1 cellular context compared by ENCODE assay signal in the genomic region with DNA sequence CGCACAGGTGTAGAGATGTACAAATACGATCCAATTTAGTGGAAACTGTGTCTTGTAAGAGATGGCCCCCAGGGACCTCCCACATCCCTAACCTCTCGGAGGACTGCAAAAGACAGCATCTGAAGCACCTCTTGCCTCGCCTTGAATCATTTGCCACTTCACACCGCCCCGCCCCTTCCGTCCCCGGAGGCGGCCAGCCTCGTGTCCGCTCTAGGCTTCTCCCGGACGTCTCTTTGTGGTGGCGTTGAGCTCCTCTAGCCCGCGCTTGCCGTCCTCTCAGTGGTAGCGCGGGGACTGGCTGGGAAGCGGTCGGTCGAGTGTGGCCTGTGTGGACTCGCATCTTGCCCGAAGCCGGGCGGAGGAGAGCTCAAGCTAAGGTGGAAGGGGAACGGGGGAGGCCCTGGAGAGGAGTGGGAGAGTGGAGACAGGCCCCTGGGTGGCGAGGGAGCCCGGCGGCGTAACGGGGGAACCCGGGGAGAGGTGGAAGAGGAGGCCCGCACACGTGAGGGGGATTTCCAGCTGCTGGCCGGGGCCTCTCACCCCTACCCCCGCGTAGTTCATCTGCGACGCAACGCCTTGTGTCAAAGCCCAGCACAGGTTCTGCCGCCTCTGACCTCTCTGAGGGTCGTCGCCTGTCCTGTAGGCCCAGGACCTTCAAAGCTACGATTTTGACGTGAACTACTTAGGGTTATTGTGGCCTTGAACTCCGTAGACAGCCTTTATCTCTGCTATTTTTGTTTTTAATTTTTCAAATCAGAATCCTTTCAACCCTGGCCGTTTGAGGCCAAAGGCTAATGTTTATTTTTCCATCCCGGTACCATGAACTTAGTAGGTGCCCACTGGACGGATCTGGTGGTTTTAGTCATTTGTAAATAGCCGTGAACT.
TF ChIP-seq lines count a peak whose summit lies in the region.

A gene (plus strand): TSS at position 279 of the 885 bp plus-strand sequence. CDS start 7,845 bp downstream, outside the sequence.

TF ChIP-seq in GM12878, 131 proteins besides CTCF, POLR2A, EP300 and RAD21 (continued from another document):
- TF ChIP-seq, protein P1, sequence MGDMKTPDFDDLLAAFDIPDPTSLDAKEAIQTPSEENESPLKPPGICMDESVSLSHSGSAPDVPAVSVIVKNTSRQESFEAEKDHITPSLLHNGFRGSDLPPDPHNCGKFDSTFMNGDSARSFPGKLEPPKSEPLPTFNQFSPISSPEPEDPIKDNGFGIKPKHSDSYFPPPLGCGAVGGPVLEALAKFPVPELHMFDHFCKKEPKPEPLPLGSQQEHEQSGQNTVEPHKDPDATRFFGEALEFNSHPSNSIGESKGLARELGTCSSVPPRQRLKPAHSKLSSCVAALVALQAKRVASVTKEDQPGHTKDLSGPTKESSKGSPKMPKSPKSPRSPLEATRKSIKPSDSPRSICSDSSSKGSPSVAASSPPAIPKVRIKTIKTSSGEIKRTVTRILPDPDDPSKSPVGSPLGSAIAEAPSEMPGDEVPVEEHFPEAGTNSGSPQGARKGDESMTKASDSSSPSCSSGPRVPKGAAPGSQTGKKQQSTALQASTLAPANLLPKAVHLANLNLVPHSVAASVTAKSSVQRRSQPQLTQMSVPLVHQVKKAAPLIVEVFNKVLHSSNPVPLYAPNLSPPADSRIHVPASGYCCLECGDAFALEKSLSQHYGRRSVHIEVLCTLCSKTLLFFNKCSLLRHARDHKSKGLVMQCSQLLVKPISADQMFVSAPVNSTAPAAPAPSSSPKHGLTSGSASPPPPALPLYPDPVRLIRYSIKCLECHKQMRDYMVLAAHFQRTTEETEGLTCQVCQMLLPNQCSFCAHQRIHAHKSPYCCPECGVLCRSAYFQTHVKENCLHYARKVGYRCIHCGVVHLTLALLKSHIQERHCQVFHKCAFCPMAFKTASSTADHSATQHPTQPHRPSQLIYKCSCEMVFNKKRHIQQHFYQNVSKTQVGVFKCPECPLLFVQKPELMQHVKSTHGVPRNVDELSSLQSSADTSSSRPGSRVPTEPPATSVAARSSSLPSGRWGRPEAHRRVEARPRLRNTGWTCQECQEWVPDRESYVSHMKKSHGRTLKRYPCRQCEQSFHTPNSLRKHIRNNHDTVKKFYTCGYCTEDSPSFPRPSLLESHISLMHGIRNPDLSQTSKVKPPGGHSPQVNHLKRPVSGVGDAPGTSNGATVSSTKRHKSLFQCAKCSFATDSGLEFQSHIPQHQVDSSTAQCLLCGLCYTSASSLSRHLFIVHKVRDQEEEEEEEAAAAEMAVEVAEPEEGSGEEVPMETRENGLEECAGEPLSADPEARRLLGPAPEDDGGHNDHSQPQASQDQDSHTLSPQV (IDR thresholded peaks at IDR 0.05): no peak
- TF ChIP-seq BMI1 (IDR thresholded peaks at IDR 0.05; ENCODE audit: borderline replicate concordance) (peak; percentile 40), FOXM1 (IDR thresholded peaks at IDR 0.05; ENCODE audit: low read depth, low read length) (peak; percentile 53; the same call in 1 of the 2 replicates), EGR1 (IDR thresholded peaks at IDR 0.05; ENCODE audit: borderline replicate concordance in 1 of 2, low read depth in 2 of 2, low read length in 2 of 2) (peak; percentile 39 to 88), SREBF2 (IDR thresholded peaks at IDR 0.05; ENCODE audit: low read length) (no peak), ZBED1 (IDR thresholded peaks at IDR 0.05; ENCODE audit: borderline replicate concordance) (peak; percentile 84; the same call in 1 of the 2 replicates), BCL11A (IDR thresholded peaks at IDR 0.05; ENCODE audit: low read depth, low read length) (peak; percentile 14; the same call in 1 of the 2 replicates), HDAC6 (IDR thresholded peaks at IDR 0.05; ENCODE audit: unreplicated experiment) (no peak), BHLHE40 (IDR thresholded peaks at IDR 0.05; ENCODE audit: borderline replicate concordance in 1 of 2, low read depth in 2 of 2, low read length in 1 of 2) (peak; percentile 76 to 96; a peak in 3 of 4 replicates), BRCA1 (IDR thresholded peaks at IDR 0.05; ENCODE audit: low read depth, low read length) (no peak), CHD1 (IDR thresholded peaks at IDR 0.05; ENCODE audit: low read depth, low read length) (no peak), RB1 (IDR thresholded peaks at IDR 0.05; ENCODE audit: borderline replicate concordance) (peak; percentile 89; the same call in 1 of the 2 replicates), ATF7 (IDR thresholded peaks at IDR 0.05; ENCODE audit: low read depth) (peak; percentile 45; the same call in 1 of the 2 replicates), MTA2 (IDR thresholded peaks at IDR 0.05; ENCODE audit: low read depth) (peak; percentile 61; the same call in 1 of the 2 replicates), JUNB (IDR thresholded peaks at IDR 0.05) (peak; percentile 19; the same call in 1 of the 2 replicates), JUND (IDR thresholded peaks at IDR 0.05; ENCODE audit: low read depth, low read length) (no peak), TAF1 (IDR thresholded peaks at IDR 0.05; ENCODE audit: borderline replicate concordance, low read depth, low read length) (peak; percentile 92), GABPA (IDR thresholded peaks at IDR 0.05; ENCODE audit: low read depth) (peak; percentile 93), NR2C1 (IDR thresholded peaks at IDR 0.05) (peak; percentile 64), RELA (IDR thresholded peaks at IDR 0.05; ENCODE audit: borderline replicate concordance, partially characterized antibody) (peak; percentile 99), KDM1A (IDR thresholded peaks at IDR 0.05; ENCODE audit: borderline replicate concordance) (no peak), PML (IDR thresholded peaks at IDR 0.05; ENCODE audit: low read length) (peak; percentile 97), YY1 (IDR thresholded peaks at IDR 0.05; ENCODE audit: low read depth, low read length) (peak; percentile 79), SRF (IDR thresholded peaks at IDR 0.05; ENCODE audit: low read depth in 2 of 2, low read length in 2 of 2) (0 out of 4 replicates have a peak, but pooled peaks of 1 of the 2 experiments have one; percentile 35), RCOR1 (conservative IDR thresholded peaks at IDR 0.05; ENCODE audit: low read depth, low read length) (no peak), HCFC1 (IDR thresholded peaks at IDR 0.05; ENCODE audit: low read length) (peak; percentile 77)
- TF ChIP-seq, protein P2, sequence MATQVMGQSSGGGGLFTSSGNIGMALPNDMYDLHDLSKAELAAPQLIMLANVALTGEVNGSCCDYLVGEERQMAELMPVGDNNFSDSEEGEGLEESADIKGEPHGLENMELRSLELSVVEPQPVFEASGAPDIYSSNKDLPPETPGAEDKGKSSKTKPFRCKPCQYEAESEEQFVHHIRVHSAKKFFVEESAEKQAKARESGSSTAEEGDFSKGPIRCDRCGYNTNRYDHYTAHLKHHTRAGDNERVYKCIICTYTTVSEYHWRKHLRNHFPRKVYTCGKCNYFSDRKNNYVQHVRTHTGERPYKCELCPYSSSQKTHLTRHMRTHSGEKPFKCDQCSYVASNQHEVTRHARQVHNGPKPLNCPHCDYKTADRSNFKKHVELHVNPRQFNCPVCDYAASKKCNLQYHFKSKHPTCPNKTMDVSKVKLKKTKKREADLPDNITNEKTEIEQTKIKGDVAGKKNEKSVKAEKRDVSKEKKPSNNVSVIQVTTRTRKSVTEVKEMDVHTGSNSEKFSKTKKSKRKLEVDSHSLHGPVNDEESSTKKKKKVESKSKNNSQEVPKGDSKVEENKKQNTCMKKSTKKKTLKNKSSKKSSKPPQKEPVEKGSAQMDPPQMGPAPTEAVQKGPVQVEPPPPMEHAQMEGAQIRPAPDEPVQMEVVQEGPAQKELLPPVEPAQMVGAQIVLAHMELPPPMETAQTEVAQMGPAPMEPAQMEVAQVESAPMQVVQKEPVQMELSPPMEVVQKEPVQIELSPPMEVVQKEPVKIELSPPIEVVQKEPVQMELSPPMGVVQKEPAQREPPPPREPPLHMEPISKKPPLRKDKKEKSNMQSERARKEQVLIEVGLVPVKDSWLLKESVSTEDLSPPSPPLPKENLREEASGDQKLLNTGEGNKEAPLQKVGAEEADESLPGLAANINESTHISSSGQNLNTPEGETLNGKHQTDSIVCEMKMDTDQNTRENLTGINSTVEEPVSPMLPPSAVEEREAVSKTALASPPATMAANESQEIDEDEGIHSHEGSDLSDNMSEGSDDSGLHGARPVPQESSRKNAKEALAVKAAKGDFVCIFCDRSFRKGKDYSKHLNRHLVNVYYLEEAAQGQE (IDR thresholded peaks at IDR 0.05; ENCODE audit: low read depth, low read length): peak; percentile 50; the same call in 1 of the 2 replicates
- TF ChIP-seq, protein P3, sequence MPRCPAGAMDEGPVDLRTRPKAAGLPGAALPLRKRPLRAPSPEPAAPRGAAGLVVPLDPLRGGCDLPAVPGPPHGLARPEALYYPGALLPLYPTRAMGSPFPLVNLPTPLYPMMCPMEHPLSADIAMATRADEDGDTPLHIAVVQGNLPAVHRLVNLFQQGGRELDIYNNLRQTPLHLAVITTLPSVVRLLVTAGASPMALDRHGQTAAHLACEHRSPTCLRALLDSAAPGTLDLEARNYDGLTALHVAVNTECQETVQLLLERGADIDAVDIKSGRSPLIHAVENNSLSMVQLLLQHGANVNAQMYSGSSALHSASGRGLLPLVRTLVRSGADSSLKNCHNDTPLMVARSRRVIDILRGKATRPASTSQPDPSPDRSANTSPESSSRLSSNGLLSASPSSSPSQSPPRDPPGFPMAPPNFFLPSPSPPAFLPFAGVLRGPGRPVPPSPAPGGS (IDR thresholded peaks at IDR 0.05; ENCODE audit: borderline replicate concordance, insufficient read depth, low read depth, low read length, poor library complexity, severe bottlenecking): no peak
- TF ChIP-seq, protein P4, sequence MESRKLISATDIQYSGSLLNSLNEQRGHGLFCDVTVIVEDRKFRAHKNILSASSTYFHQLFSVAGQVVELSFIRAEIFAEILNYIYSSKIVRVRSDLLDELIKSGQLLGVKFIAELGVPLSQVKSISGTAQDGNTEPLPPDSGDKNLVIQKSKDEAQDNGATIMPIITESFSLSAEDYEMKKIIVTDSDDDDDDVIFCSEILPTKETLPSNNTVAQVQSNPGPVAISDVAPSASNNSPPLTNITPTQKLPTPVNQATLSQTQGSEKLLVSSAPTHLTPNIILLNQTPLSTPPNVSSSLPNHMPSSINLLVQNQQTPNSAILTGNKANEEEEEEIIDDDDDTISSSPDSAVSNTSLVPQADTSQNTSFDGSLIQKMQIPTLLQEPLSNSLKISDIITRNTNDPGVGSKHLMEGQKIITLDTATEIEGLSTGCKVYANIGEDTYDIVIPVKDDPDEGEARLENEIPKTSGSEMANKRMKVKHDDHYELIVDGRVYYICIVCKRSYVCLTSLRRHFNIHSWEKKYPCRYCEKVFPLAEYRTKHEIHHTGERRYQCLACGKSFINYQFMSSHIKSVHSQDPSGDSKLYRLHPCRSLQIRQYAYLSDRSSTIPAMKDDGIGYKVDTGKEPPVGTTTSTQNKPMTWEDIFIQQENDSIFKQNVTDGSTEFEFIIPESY (IDR thresholded peaks at IDR 0.05): no peak; the same call in 1 of the 2 replicates
